ENCODE assay signal across 22 cellular contexts in genomic region chr12:124337628-124338027, GRCh38. TPM values are rescaled to one million over a fixed set of nuclear protein-coding genes. Genes with fewer than 3 reads are reported as not detected.
DNase-seq lines count a peak whose midpoint lies in the region; ATAC-seq, FAIRE-seq and TF ChIP-seq lines count a peak whose summit lies in the region.
"Had no signal": no experiment of that assay in that cellular context is flagged by ENCODE, and none has a peak within 500 bp of the region (broad histone marks: within the 10 kb centered on the region; RNA-seq: fewer than 3 reads in every experiment).

No MANE protein-coding gene starts in this region.

- H3K4me3 Mint-ChIP-seq in activated CD4-positive, alpha-beta T cell treated with anti-CD3 and anti-CD28 coated beads, Interleukin-2, amount 10 ng/mL, durations not matched to agents 24 days and 14 days = no peak overlapping the region
- no peak overlapping the region for H3K4me3 Mint-ChIP-seq in brain
- H3K4me3 Mint-ChIP-seq: CD4-positive, alpha-beta memory T cell; IgD-negative memory B cell had no signal

- peak overlapping the region; percentile 29 for H3K27ac Mint-ChIP-seq in activated CD4-positive, alpha-beta T cell treated with anti-CD3 and anti-CD28 coated beads, Interleukin-2, amount 10 ng/mL, durations not matched to agents 24 days and 14 days
- H3K27ac Mint-ChIP-seq in brain = peak overlapping the region in 4 of 5 experiments; percentile 12 to 72 (median 36)
- H3K27ac Mint-ChIP-seq: IgD-negative memory B cell had no signal

- ATAC-seq in HG03175 (IDR thresholded peaks at IDR 0.05; ENCODE audit: unreplicated experiment) = no peak

- no peak for TF ChIP-seq CTCF in brain (conservative IDR thresholded peaks at IDR 0.05)

- no peak for TF ChIP-seq POLR2A in GM12892 (IDR thresholded peaks at IDR 0.05; ENCODE audit: low read depth, low read length)

- peaks cover 46% of the 10 kb centered on the region for H3K36me3 Mint-ChIP-seq in activated CD4-positive, alpha-beta T cell treated with anti-CD3 and anti-CD28 coated beads, Interleukin-2, amount 10 ng/mL, durations not matched to agents 24 days and 14 days (ENCODE audit: low read depth)
- H3K36me3 Mint-ChIP-seq in brain = peaks cover 69% of the 10 kb centered on the region

- H3K9me3 Mint-ChIP-seq in activated CD4-positive, alpha-beta T cell treated with anti-CD3 and anti-CD28 coated beads, Interleukin-2, amount 10 ng/mL, durations not matched to agents 24 days and 14 days = no peaks in the 10 kb centered on the region
- H3K9me3 Mint-ChIP-seq in brain = no peaks in the 10 kb centered on the region
- H3K9me3 Mint-ChIP-seq: CD4-positive, alpha-beta memory T cell; IgD-negative memory B cell had no signal

- no peaks in the 10 kb centered on the region for H3K27me3 Mint-ChIP-seq in activated CD4-positive, alpha-beta T cell treated with anti-CD3 and anti-CD28 coated beads, Interleukin-2, amount 10 ng/mL, durations not matched to agents 24 days and 14 days
- H3K27me3 Mint-ChIP-seq in brain = no peaks in the 10 kb centered on the region
- H3K27me3 Mint-ChIP-seq: CD4-positive, alpha-beta memory T cell; IgD-negative memory B cell had no signal

- peaks cover 3% of the 10 kb centered on the region for H3K4me1 Mint-ChIP-seq in activated CD4-positive, alpha-beta T cell treated with anti-CD3 and anti-CD28 coated beads, Interleukin-2, amount 10 ng/mL, durations not matched to agents 24 days and 14 days
- H3K4me1 Mint-ChIP-seq in brain = no peaks in the 10 kb centered on the region
- H3K4me1 Mint-ChIP-seq: CD4-positive, alpha-beta memory T cell had no signal

- no peak for DNase-seq in activated CD4-positive, alpha-beta T cell treated with anti-CD3 and anti-CD28 coated beads, Interleukin-2, amount 10 ng/mL, durations not matched to agents 24 days and 14 days
- no peak for DNase-seq in activated CD4-positive, alpha-beta T cell treated with anti-CD3 and anti-CD28 coated beads for 4 hours
- peak; percentile 26 for DNase-seq in myocyte (ENCODE audit: low read depth)
- no peak for DNase-seq in SW 1271 (lab: John Stamatoyannopoulos, UW)
- no peak for DNase-seq in GM12892 (ENCODE audit: insufficient read length)
- DNase-seq in NCI-H2029 (lab: John Stamatoyannopoulos, UW) = no peak
- DNase-seq: ACHN; Caco-2; CD4-positive, alpha-beta memory T cell; DMS 273 treated with DMSO at 0.1 percent for 48 hours; DMS79 treated with DMSO at 0.1 percent for 48 hours; MV-4-11; NCI-H1105 treated with DMSO at 0.1 percent for 48 hours; NCI-H2081 treated with DMSO at 0.1 percent for 48 hours; NCI-H2171 treated with DMSO at 0.1 percent for 48 hours; NCI-H446; NCI-H526 treated with DMSO at 0.1 percent for 48 hours; OCI-M1; Right ventricle myocardium superior had no signal

- FAIRE-seq in GM12892 (lab: Jason Lieb, UNC) = no peak

- intact Hi-C loops in activated CD4-positive, alpha-beta T cell treated with anti-CD3 and anti-CD28 coated beads, Interleukin-2, amount 10 ng/mL, durations not matched to agents 24 days and 14 days (cut with micrococcal nuclease) = no loop called here

RNA-seq across cellular contexts. Expression of gene RFLNA, which starts 42.7 kb away (rescaled TPM):
- total RNA-seq in activated CD4-positive, alpha-beta T cell treated with anti-CD3 and anti-CD28 coated beads, Interleukin-2, amount 10 ng/mL, durations not matched to agents 24 days and 14 days = not detected in 2 replicates
- polyA plus RNA-seq in brain (ENCODE audit: insufficient read depth, low read depth, low replicate concordance) = 1.5 TPM
- 4.9 and 7.9 TPM in 2 replicates for total RNA-seq in myocyte
- polyA plus RNA-seq in myocyte (2012) = 28.5 TPM
- not detected for polyA plus RNA-seq in GM12892 (2012; ENCODE audit: missing spikeins)
- total RNA-seq: CD4-positive, alpha-beta memory T cell had no signal
- polyA plus RNA-seq: CD4-positive, alpha-beta memory T cell; IgD-negative memory B cell had no signal
